In genomic region chr1:223844521-223844961, GRCh38 we compare ENCODE assay signal across 8 cellular contexts. TPM values are rescaled to one million over a fixed set of nuclear protein-coding genes. Genes with fewer than 3 reads are reported as not detected.
DNase-seq lines count a peak whose midpoint lies in the region; ATAC-seq and TF ChIP-seq lines count a peak whose summit lies in the region.

No MANE protein-coding gene starts in this region.

- H3K27me3 Mint-ChIP-seq in mesothelial cell of epicardium (ENCODE audit: low read depth), result no peaks in the 10 kb centered on the region

- no peak for TF ChIP-seq CTCF in BJ (IDR thresholded peaks at IDR 0.05; ENCODE audit: insufficient read depth, low read depth, low read length)
- no peak for TF ChIP-seq CTCF in body of pancreas (IDR thresholded peaks at IDR 0.05)
- TF ChIP-seq CTCF in mesothelial cell of epicardium (IDR thresholded peaks at IDR 0.05; ENCODE audit: unreplicated experiment), result no peak
- TF ChIP-seq CTCF in tibial artery (IDR thresholded peaks at IDR 0.05), result no peak

- peak overlapping the region; percentile 95 for H3K4me3 Mint-ChIP-seq in mesothelial cell of epicardium

- ATAC-seq in body of pancreas, result no peak
- ATAC-seq in GM18519 (IDR thresholded peaks at IDR 0.05; ENCODE audit: low FRiP score, unreplicated experiment), result no peak
- no peak for ATAC-seq in HG02571 (IDR thresholded peaks at IDR 0.05; ENCODE audit: unreplicated experiment)

- H3K27ac ChIP-seq in body of pancreas (peak overlapping the region; percentile 97 to 99 (median 98)), tibial artery (peak overlapping the region; percentile 99 to 100)

- H3K4me1 ChIP-seq in NT2/D1 (ENCODE audit: insufficient read depth, insufficient read length) (no peaks in the 10 kb centered on the region), body of pancreas (peaks cover 39% of the 10 kb centered on the region), tibial artery (peaks cover 0 to 56% (median 19%) of the 10 kb centered on the region in 4 donors)

- H3K27ac Mint-ChIP-seq in mesothelial cell of epicardium, result peak overlapping the region; percentile 99

- H3K36me3 ChIP-seq in BJ (ENCODE audit: control insufficient read depth, insufficient read depth, low read length) (no peaks in the 10 kb centered on the region), NT2/D1 (ENCODE audit: insufficient read depth, insufficient read length, low read length) (no peaks in the 10 kb centered on the region), body of pancreas (replicated peaks in 1 of 2; ENCODE audit: insufficient read depth in 1 of 2, low read depth in 2 of 2) (no peaks in the 10 kb centered on the region), tibial artery (no peaks in the 10 kb centered on the region)

- H3K27me3 ChIP-seq in BJ (ENCODE audit: control insufficient read depth, insufficient read depth, low read length), result no peaks in the 10 kb centered on the region
- H3K27me3 ChIP-seq in NT2/D1 (ENCODE audit: insufficient read depth, insufficient read length), result no peaks in the 10 kb centered on the region
- no peaks in the 10 kb centered on the region for H3K27me3 ChIP-seq in body of pancreas
- no peaks in the 10 kb centered on the region for H3K27me3 ChIP-seq in tibial artery

- intact Hi-C loops in body of pancreas (cut with DNase I) (no loop called here), tibial artery (cut with DNase I; ENCODE audit: low total_unique reads) (no loop called here)

- POLR2A ChIA-PET in BJ (lab: Charles Lee), result interaction anchor here (0.6 kb wide), 1 partner anchor 126 kb away, joined by 3 read pairs; no protein-coding TSS in a partner anchor

- peaks cover 34% of the 10 kb centered on the region for H3K4me1 Mint-ChIP-seq in mesothelial cell of epicardium

- H3K9ac ChIP-seq in NT2/D1 (ENCODE audit: insufficient read length, low read depth), result peak overlapping the region; percentile 84

- DNase-seq in BJ (ENCODE audit: low read depth) (no peak), NT2/D1 (ENCODE audit: low read depth, low spot score) (no peak), body of pancreas (no peak), mesothelial cell of epicardium (ENCODE audit: low spot score in 2 of 2, unreplicated experiment in 2 of 2) (no peak), tibial artery (no peak), islet precursor cell (no peak)

- 3 to 4% methylated on average over 9 of the region's 9 CpGs for WGBS in body of pancreas, 2 donors

- H3K9me3 Mint-ChIP-seq in mesothelial cell of epicardium, result no peaks in the 10 kb centered on the region

- CTCF ChIA-PET in BJ (lab: Yijun Ruan, JAX), result no interaction called here

- H3K4me3 ChIP-seq in BJ (ENCODE audit: low read depth, low read length), result peak overlapping the region; percentile 82
- H3K4me3 ChIP-seq in NT2/D1 (ENCODE audit: insufficient read length, low read depth), result peak overlapping the region; percentile 77
- H3K4me3 ChIP-seq in body of pancreas, result peak overlapping the region; percentile 24 to 45
- peak overlapping the region; percentile 89 to 94 for H3K4me3 ChIP-seq in tibial artery

- no peaks in the 10 kb centered on the region for H3K36me3 Mint-ChIP-seq in mesothelial cell of epicardium

- no peak for TF ChIP-seq POLR2A in body of pancreas (IDR thresholded peaks at IDR 0.05)

- H3K9me3 ChIP-seq in NT2/D1 (ENCODE audit: insufficient read depth, low read length), result peaks cover 5% of the 10 kb centered on the region; the same call in 1 of the 2 replicates
- no peaks in the 10 kb centered on the region for H3K9me3 ChIP-seq in body of pancreas
- H3K9me3 ChIP-seq in tibial artery, result no peaks in the 10 kb centered on the region

RNA-seq across cellular contexts. Expression of gene TP53BP2, which starts 1.2 kb away (rescaled TPM):
- polyA plus RNA-seq in BJ (2011; rRNA removed), result 18.6 and 23.8 TPM in 2 replicates
- 45.0 and 61.2 TPM in 2 replicates for polyA minus RNA-seq in BJ (2011; rRNA and poly(A)+ RNA removed)
- total RNA-seq in body of pancreas (10 to 100 TPM; 22.3 to 30.0 TPM), mesothelial cell of epicardium (63.8 to 75.3 TPM (median 64.6 TPM) in 3 replicates)

Comparison
In these comparisons a context has a peak if more than half of its experiments do, and no peak if none do; other contexts are left out.
1. H3K4me3 ChIP-seq: peak in every context shown above with its lines; median percentile 92 in tibial artery; 82 in BJ; 77 in NT2/D1; 34 in body of pancreas.